2 cellular contexts compared by ENCODE assay signal in genomic region chr7:112510743-112511110, GRCh38.
TF ChIP-seq lines count a peak whose summit lies in the region.

No MANE protein-coding gene starts in this region.

TF ChIP-seq in HEK293, 187 proteins besides CTCF, POLR2A, EP300 and RAD21 (continued from another document):
- no peak for TF ChIP-seq ATF2 (tag by site-specific recombination; IDR thresholded peaks at IDR 0.05; ENCODE audit: low read depth)
- TF ChIP-seq EGR2 (tag by site-specific recombination; IDR thresholded peaks at IDR 0.05; ENCODE audit: low read depth): peak; percentile 90
- TF ChIP-seq ZNF510 (tag by site-specific recombination; IDR thresholded peaks at IDR 0.05; ENCODE audit: insufficient replicate concordance): no peak
- no peak for TF ChIP-seq ZIC2 (tag by site-specific recombination; IDR thresholded peaks at IDR 0.05)
- TF ChIP-seq ZFHX2 (tag by site-specific recombination; conservative IDR thresholded peaks at IDR 0.05): peak; percentile 50; the same call in 1 of the 2 replicates
- TF ChIP-seq ZNF692 (tag by site-specific recombination; IDR thresholded peaks at IDR 0.05): no peak
- TF ChIP-seq ZNF513 (tag by site-specific recombination; IDR thresholded peaks at IDR 0.05): no peak
- no peak for TF ChIP-seq ZNF311 (tag by site-specific recombination; IDR thresholded peaks at IDR 0.05; ENCODE audit: borderline replicate concordance)
- TF ChIP-seq ZBTB49 (tag by site-specific recombination; IDR thresholded peaks at IDR 0.05; ENCODE audit: low read depth): no peak

TF ChIP-seq in SK-N-SH, 30 proteins besides CTCF, POLR2A, EP300 and RAD21 (continued from another document):
- TF ChIP-seq IRF3 (IDR thresholded peaks at IDR 0.05; ENCODE audit: low read depth, low read length) (no peak), FOXJ3 (CRISPR knock-in tag; IDR thresholded peaks at IDR 0.05) (no peak), GATA2 (CRISPR knock-in tag; IDR thresholded peaks at IDR 0.05) (no peak), ZBTB33 (IDR thresholded peaks at IDR 0.05; ENCODE audit: borderline replicate concordance, low read depth) (no peak), NFIC (IDR thresholded peaks at IDR 0.05; ENCODE audit: borderline replicate concordance) (no peak), SIN3A (IDR thresholded peaks at IDR 0.05; ENCODE audit: borderline replicate concordance, low read depth, low read length) (no peak), RXRA (IDR thresholded peaks at IDR 0.05; ENCODE audit: borderline replicate concordance, low read depth) (no peak), MXI1 (IDR thresholded peaks at IDR 0.05; ENCODE audit: low read depth, low read length) (no peak), FOXM1 (IDR thresholded peaks at IDR 0.05; ENCODE audit: low read depth) (no peak)
TF ChIP-seq in SK-N-SH: peak in this region for 0.
